14 cellular contexts compared by ENCODE assay signal in genomic region chr14:105602243-105602750, GRCh38.
"Had no signal": no experiment of that assay in that cellular context is flagged by ENCODE, and none has a peak within 500 bp of the region (broad histone marks: within the 10 kb centered on the region; RNA-seq: fewer than 3 reads in every experiment).

No MANE protein-coding gene starts in this region.

- H3K27ac Mint-ChIP-seq: activated CD4-positive, alpha-beta memory T cell treated with anti-CD3 and anti-CD28 coated beads, Interleukin-2, amount 10 ng/mL, durations not matched to agents 7 days and 5 days; activated naive CD4-positive, alpha-beta T cell treated with anti-CD3 and anti-CD28 coated beads for 36 hours; natural killer cell treated with Interleukin-12 subunit alpha and Interleukin-12 subunit beta and Interleukin-15 and Interleukin-18, amount 100 ng/mL, for 72 hours had no signal

- H3K9me3 Mint-ChIP-seq: activated CD4-positive, alpha-beta memory T cell treated with anti-CD3 and anti-CD28 coated beads, Interleukin-2, amount 10 ng/mL, durations not matched to agents 7 days and 5 days; activated naive CD4-positive, alpha-beta T cell treated with anti-CD3 and anti-CD28 coated beads for 36 hours; natural killer cell treated with Interleukin-12 subunit alpha and Interleukin-12 subunit beta and Interleukin-15 and Interleukin-18, amount 100 ng/mL, for 72 hours had no signal

- H3K4me3 ChIP-seq: colonic mucosa, gastrocnemius medialis, heart right ventricle, left ventricle myocardium inferior, uterus had no signal

- H3K4me1 ChIP-seq: colonic mucosa, gastrocnemius medialis, heart right ventricle, left ventricle myocardium inferior, uterus had no signal

- H3K9me3 ChIP-seq: colonic mucosa, gastrocnemius medialis, heart right ventricle, left ventricle myocardium inferior, uterus had no signal

- H3K36me3 ChIP-seq: colonic mucosa, gastrocnemius medialis, heart right ventricle, left ventricle myocardium inferior, uterus had no signal

- H3K36me3 Mint-ChIP-seq: natural killer cell treated with Interleukin-12 subunit alpha and Interleukin-12 subunit beta and Interleukin-15 and Interleukin-18, amount 100 ng/mL, for 72 hours had no signal

- H3K27ac ChIP-seq: colonic mucosa, gastrocnemius medialis, heart right ventricle, left ventricle myocardium inferior, uterus had no signal

- H3K27me3 ChIP-seq: colonic mucosa, gastrocnemius medialis, uterus had no signal

- H3K27me3 Mint-ChIP-seq: activated CD4-positive, alpha-beta memory T cell treated with anti-CD3 and anti-CD28 coated beads, Interleukin-2, amount 10 ng/mL, durations not matched to agents 7 days and 5 days; natural killer cell treated with Interleukin-12 subunit alpha and Interleukin-12 subunit beta and Interleukin-15 and Interleukin-18, amount 100 ng/mL, for 72 hours had no signal

- DNase-seq: activated CD4-positive, alpha-beta memory T cell treated with anti-CD3 and anti-CD28 coated beads, Interleukin-2, amount 10 ng/mL, durations not matched to agents 7 days and 5 days; activated CD4-positive, alpha-beta T cell treated with anti-CD3 and anti-CD28 coated beads for 1 hour; activated naive CD4-positive, alpha-beta T cell treated with anti-CD3 and anti-CD28 coated beads for 36 hours; activated T-cell treated with anti-CD3 and anti-CD28 coated beads, Interleukin-2, amount 50 U/mL, for 48 hours; colonic mucosa; effector CD4-positive, alpha-beta T cell; gastrocnemius medialis; heart right ventricle; left ventricle myocardium inferior; mesenchymal stem cell; occipital lobe; stimulated activated CD4-positive, alpha-beta T cell treated with anti-CD3 and anti-CD28 coated beads, Interleukin-2, amount 100 ng/mL, for 48 hours; uterus had no signal

- ATAC-seq: gastrocnemius medialis had no signal

- H3K4me3 Mint-ChIP-seq: activated CD4-positive, alpha-beta memory T cell treated with anti-CD3 and anti-CD28 coated beads, Interleukin-2, amount 10 ng/mL, durations not matched to agents 7 days and 5 days; activated naive CD4-positive, alpha-beta T cell treated with anti-CD3 and anti-CD28 coated beads for 36 hours; natural killer cell treated with Interleukin-12 subunit alpha and Interleukin-12 subunit beta and Interleukin-15 and Interleukin-18, amount 100 ng/mL, for 72 hours had no signal

- H3K4me1 Mint-ChIP-seq: activated CD4-positive, alpha-beta memory T cell treated with anti-CD3 and anti-CD28 coated beads, Interleukin-2, amount 10 ng/mL, durations not matched to agents 7 days and 5 days had no signal
